In the genomic region with DNA sequence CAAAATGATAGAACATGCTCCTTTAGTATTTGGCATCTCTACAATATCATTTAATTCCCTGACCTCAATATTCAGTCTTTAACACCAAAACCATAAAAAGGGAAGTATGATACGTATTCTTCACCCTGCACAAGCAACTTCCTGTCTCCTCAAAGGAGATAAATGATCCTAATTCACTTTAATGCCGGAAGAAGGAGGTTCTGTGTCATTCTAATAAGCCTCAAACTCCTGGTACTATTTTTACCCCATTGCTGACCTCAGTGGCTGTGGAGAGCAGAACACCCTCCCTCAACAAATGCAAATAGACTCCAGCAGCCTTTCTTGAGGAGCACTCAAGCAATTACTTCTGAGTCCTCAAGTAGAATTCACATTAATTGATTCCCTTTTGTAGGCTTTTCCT, we compare ENCODE assay signal across 8 cellular contexts.
DNase-seq lines count a peak whose midpoint lies in the region; ATAC-seq, FAIRE-seq and TF ChIP-seq lines count a peak whose summit lies in the region.

No MANE protein-coding gene starts in this region.

- H3K9me2 ChIP-seq in neural cell (ENCODE audit: insufficient read depth, low read length) = no peaks in the 10 kb centered on the region

- no peak overlapping the region for H3K4me3 ChIP-seq in OCI-LY3 (ENCODE audit: low read length)
- peak overlapping the region; percentile 4 for H3K4me3 ChIP-seq in neural cell (ENCODE audit: low read length)
- H3K4me3 ChIP-seq in uterus = no peak overlapping the region

- H3K4me1 Mint-ChIP-seq in activated CD8-positive, alpha-beta memory T cell treated with anti-CD3 and anti-CD28 coated beads, Interleukin-2, amount 10 ng/mL, durations not matched to agents 7 days and 5 days = peaks cover 18% of the 10 kb centered on the region
- peaks cover 10% of the 10 kb centered on the region for H3K4me1 Mint-ChIP-seq in type B pancreatic cell (ENCODE audit: unreplicated experiment)

- no peak for DNase-seq in activated CD8-positive, alpha-beta memory T cell treated with anti-CD3 and anti-CD28 coated beads, Interleukin-2, amount 10 ng/mL, durations not matched to agents 7 days and 5 days
- DNase-seq in activated CD8-positive, alpha-beta memory T cell treated with anti-CD3 and anti-CD28 coated beads, Interleukin-2, amount 50 U/mL, for 48 hours = no peak
- no peak for DNase-seq in type B pancreatic cell (ENCODE audit: extremely low spot score, unreplicated experiment)
- DNase-seq in urothelium cell line (ENCODE audit: low spot score) = no peak
- no peak for DNase-seq in uterus

- no peak overlapping the region for H3K27ac Mint-ChIP-seq in activated CD8-positive, alpha-beta memory T cell treated with anti-CD3 and anti-CD28 coated beads, Interleukin-2, amount 10 ng/mL, durations not matched to agents 7 days and 5 days
- H3K27ac Mint-ChIP-seq in type B pancreatic cell = no peak overlapping the region

- H3K27ac ChIP-seq in OCI-LY3 (ENCODE audit: low read length) (no peak overlapping the region), neural cell (ENCODE audit: low read length) (peak overlapping the region; percentile 5), uterus (no peak overlapping the region)

- no peaks in the 10 kb centered on the region for H3K9me3 Mint-ChIP-seq in activated CD8-positive, alpha-beta memory T cell treated with anti-CD3 and anti-CD28 coated beads, Interleukin-2, amount 10 ng/mL, durations not matched to agents 7 days and 5 days (ENCODE audit: low read depth)
- H3K9me3 Mint-ChIP-seq in type B pancreatic cell = no peaks in the 10 kb centered on the region

- H3K27me3 ChIP-seq in OCI-LY3 (ENCODE audit: low read depth, low read length) (peaks cover 16% of the 10 kb centered on the region; the same call in 1 of the 2 replicates), neural cell (ENCODE audit: insufficient read depth, low read depth, low read length) (no peaks in the 10 kb centered on the region), uterus (no peaks in the 10 kb centered on the region)

- peak overlapping the region; percentile 20 for H3K4me2 ChIP-seq in OCI-LY3 (ENCODE audit: low read length)
- H3K4me2 ChIP-seq in neural cell (ENCODE audit: low read length) = no peak overlapping the region

- TF ChIP-seq EP300 in neural cell (conservative IDR thresholded peaks at IDR 0.05; ENCODE audit: poor library complexity, severe bottlenecking) = no peak

- H4K20me1 ChIP-seq in OCI-LY3 (ENCODE audit: insufficient read depth, low read length) = no peaks in the 10 kb centered on the region
- no peaks in the 10 kb centered on the region for H4K20me1 ChIP-seq in neural cell (ENCODE audit: insufficient read depth)

- H3K79me2 ChIP-seq in OCI-LY3 (ENCODE audit: low read length) (no peaks in the 10 kb centered on the region), neural cell (replicated peaks; ENCODE audit: insufficient read depth, low read length) (no peaks in the 10 kb centered on the region)

- no peak overlapping the region for H3K9ac ChIP-seq in OCI-LY3 (ENCODE audit: low read length)
- H3K9ac ChIP-seq in neural cell (ENCODE audit: low read length) = no peak overlapping the region

- TF ChIP-seq RAD21 in neural cell (conservative IDR thresholded peaks at IDR 0.05) = no peak

- peaks cover 5% of the 10 kb centered on the region for H3K27me3 Mint-ChIP-seq in activated CD8-positive, alpha-beta memory T cell treated with anti-CD3 and anti-CD28 coated beads, Interleukin-2, amount 10 ng/mL, durations not matched to agents 7 days and 5 days
- no peaks in the 10 kb centered on the region for H3K27me3 Mint-ChIP-seq in type B pancreatic cell

- no peak for TF ChIP-seq POLR2A in uterus (IDR thresholded peaks at IDR 0.05)

- CTCF ChIA-PET in activated CD8-positive, alpha-beta memory T cell treated with anti-CD3 and anti-CD28 coated beads, Interleukin-2, amount 10 ng/mL, durations not matched to agents 7 days and 5 days (lab: Charles Lee) = no interaction called here

- H3K4me1 ChIP-seq in OCI-LY3 (ENCODE audit: low read length) = peaks cover 31% of the 10 kb centered on the region
- no peaks in the 10 kb centered on the region for H3K4me1 ChIP-seq in uterus

- H2AFZ ChIP-seq in OCI-LY3 (ENCODE audit: low read depth, low read length) (no peak overlapping the region), neural cell (ENCODE audit: low read depth, low read length) (no peak overlapping the region)

- peaks cover 4% of the 10 kb centered on the region for H3F3A ChIP-seq in neural cell (ENCODE audit: insufficient read depth, low read length, poor library complexity, severe bottlenecking)

- H3K36me3 Mint-ChIP-seq in activated CD8-positive, alpha-beta memory T cell treated with anti-CD3 and anti-CD28 coated beads, Interleukin-2, amount 10 ng/mL, durations not matched to agents 7 days and 5 days = no peaks in the 10 kb centered on the region
- H3K36me3 Mint-ChIP-seq in type B pancreatic cell = no peaks in the 10 kb centered on the region

- peak; percentile 27 for ATAC-seq in activated CD8-positive, alpha-beta memory T cell treated with anti-CD3 and anti-CD28 coated beads, Interleukin-2, amount 10 ng/mL, durations not matched to agents 7 days and 5 days
- ATAC-seq in HG03064 (IDR thresholded peaks at IDR 0.05; ENCODE audit: low read depth, unreplicated experiment) = peak; percentile 95

- FAIRE-seq in urothelium cell line (lab: Jason Lieb, UNC) = no peak

- intact Hi-C loops in uterus (cut with DNase I; ENCODE audit: low total_unique reads) = no loop called here

- no peaks in the 10 kb centered on the region for H3K36me3 ChIP-seq in OCI-LY3 (replicated peaks; ENCODE audit: low read depth, low read length)
- no peaks in the 10 kb centered on the region for H3K36me3 ChIP-seq in neural cell (ENCODE audit: insufficient read depth, low read length)
- no peaks in the 10 kb centered on the region for H3K36me3 ChIP-seq in uterus

- TF ChIP-seq CTCF in OCI-LY3 (IDR thresholded peaks at IDR 0.05; ENCODE audit: low read depth, low read length) = no peak
- TF ChIP-seq CTCF in neural cell (IDR thresholded peaks at IDR 0.05; ENCODE audit: poor library complexity, severe bottlenecking) = no peak
- TF ChIP-seq CTCF in type B pancreatic cell (conservative IDR thresholded peaks at IDR 0.05) = no peak
- TF ChIP-seq CTCF in uterus (IDR thresholded peaks at IDR 0.05) = no peak

- no peaks in the 10 kb centered on the region for H3K9me3 ChIP-seq in OCI-LY3 (ENCODE audit: insufficient read depth, low read length)
- H3K9me3 ChIP-seq in neural cell (ENCODE audit: low read length) = no peaks in the 10 kb centered on the region
- no peaks in the 10 kb centered on the region for H3K9me3 ChIP-seq in uterus

- no peak overlapping the region for H3K4me3 Mint-ChIP-seq in activated CD8-positive, alpha-beta memory T cell treated with anti-CD3 and anti-CD28 coated beads, Interleukin-2, amount 10 ng/mL, durations not matched to agents 7 days and 5 days
- no peak overlapping the region for H3K4me3 Mint-ChIP-seq in type B pancreatic cell

TF ChIP-seq in neural cell, 6 proteins besides CTCF, POLR2A, EP300 and RAD21:
- TF ChIP-seq TAF1 (IDR thresholded peaks at IDR 0.05; ENCODE audit: low read depth) (no peak), MXI1 (conservative IDR thresholded peaks at IDR 0.05; ENCODE audit: poor library complexity, severe bottlenecking) (no peak), SMC3 (conservative IDR thresholded peaks at IDR 0.05; ENCODE audit: poor library complexity) (no peak), EZH2 (IDR thresholded peaks at IDR 0.05; ENCODE audit: borderline replicate concordance, insufficient read depth, low read length, poor library complexity, severe bottlenecking) (no peak), POLR2AphosphoS5 (IDR thresholded peaks at IDR 0.05) (no peak)
- TF ChIP-seq, protein P1, sequence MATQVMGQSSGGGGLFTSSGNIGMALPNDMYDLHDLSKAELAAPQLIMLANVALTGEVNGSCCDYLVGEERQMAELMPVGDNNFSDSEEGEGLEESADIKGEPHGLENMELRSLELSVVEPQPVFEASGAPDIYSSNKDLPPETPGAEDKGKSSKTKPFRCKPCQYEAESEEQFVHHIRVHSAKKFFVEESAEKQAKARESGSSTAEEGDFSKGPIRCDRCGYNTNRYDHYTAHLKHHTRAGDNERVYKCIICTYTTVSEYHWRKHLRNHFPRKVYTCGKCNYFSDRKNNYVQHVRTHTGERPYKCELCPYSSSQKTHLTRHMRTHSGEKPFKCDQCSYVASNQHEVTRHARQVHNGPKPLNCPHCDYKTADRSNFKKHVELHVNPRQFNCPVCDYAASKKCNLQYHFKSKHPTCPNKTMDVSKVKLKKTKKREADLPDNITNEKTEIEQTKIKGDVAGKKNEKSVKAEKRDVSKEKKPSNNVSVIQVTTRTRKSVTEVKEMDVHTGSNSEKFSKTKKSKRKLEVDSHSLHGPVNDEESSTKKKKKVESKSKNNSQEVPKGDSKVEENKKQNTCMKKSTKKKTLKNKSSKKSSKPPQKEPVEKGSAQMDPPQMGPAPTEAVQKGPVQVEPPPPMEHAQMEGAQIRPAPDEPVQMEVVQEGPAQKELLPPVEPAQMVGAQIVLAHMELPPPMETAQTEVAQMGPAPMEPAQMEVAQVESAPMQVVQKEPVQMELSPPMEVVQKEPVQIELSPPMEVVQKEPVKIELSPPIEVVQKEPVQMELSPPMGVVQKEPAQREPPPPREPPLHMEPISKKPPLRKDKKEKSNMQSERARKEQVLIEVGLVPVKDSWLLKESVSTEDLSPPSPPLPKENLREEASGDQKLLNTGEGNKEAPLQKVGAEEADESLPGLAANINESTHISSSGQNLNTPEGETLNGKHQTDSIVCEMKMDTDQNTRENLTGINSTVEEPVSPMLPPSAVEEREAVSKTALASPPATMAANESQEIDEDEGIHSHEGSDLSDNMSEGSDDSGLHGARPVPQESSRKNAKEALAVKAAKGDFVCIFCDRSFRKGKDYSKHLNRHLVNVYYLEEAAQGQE (IDR thresholded peaks at IDR 0.05; ENCODE audit: borderline replicate concordance) = no peak
